ENCODE assay signal across 1 cellular context in the genomic region with DNA sequence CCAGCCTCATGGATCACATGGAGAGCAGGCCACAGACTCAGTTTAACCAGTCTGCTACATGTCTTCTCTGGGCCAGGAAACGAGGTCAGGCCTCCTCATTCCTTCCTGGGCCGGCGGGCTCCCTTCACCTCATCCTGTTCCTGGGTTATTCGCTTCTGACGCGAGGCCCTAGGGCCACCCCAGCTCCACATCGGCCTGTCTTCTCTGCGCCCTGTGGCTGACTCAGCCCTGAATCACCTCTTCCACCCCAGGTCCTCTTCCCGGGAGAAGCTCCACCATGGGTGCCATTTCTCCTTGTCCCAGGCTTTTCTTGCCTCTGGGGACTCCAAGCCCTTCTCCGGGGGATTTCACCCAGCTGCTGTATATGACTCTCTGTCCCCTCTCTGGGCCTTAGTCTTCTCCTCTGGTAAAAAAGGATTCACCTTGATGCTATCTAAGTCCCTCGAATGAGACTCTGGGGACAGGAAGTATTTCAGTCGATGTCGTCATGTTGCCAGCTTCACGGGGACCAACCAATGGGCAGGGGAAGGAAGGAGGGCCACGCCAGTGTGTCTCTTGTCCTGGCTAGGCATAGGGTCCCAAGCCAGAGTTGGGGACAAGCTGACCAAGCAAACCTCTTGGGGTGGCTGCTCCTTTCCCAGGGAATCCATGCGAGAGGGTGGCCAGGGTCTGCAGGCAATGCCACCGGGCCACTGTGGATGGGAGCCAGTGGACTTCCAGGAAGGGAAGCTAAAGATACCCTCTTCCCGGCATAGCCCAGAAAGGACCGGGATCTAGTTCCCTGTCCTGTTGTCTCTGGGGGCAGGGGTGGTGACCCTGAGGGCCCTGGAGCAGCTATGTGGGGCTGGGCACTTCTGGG.
TF ChIP-seq lines count a peak whose summit lies in the region.

No MANE protein-coding gene starts in this region.

TF ChIP-seq in K562, 482 proteins besides CTCF, POLR2A, EP300 and RAD21 (continued from another document):
- TF ChIP-seq, protein P1, sequence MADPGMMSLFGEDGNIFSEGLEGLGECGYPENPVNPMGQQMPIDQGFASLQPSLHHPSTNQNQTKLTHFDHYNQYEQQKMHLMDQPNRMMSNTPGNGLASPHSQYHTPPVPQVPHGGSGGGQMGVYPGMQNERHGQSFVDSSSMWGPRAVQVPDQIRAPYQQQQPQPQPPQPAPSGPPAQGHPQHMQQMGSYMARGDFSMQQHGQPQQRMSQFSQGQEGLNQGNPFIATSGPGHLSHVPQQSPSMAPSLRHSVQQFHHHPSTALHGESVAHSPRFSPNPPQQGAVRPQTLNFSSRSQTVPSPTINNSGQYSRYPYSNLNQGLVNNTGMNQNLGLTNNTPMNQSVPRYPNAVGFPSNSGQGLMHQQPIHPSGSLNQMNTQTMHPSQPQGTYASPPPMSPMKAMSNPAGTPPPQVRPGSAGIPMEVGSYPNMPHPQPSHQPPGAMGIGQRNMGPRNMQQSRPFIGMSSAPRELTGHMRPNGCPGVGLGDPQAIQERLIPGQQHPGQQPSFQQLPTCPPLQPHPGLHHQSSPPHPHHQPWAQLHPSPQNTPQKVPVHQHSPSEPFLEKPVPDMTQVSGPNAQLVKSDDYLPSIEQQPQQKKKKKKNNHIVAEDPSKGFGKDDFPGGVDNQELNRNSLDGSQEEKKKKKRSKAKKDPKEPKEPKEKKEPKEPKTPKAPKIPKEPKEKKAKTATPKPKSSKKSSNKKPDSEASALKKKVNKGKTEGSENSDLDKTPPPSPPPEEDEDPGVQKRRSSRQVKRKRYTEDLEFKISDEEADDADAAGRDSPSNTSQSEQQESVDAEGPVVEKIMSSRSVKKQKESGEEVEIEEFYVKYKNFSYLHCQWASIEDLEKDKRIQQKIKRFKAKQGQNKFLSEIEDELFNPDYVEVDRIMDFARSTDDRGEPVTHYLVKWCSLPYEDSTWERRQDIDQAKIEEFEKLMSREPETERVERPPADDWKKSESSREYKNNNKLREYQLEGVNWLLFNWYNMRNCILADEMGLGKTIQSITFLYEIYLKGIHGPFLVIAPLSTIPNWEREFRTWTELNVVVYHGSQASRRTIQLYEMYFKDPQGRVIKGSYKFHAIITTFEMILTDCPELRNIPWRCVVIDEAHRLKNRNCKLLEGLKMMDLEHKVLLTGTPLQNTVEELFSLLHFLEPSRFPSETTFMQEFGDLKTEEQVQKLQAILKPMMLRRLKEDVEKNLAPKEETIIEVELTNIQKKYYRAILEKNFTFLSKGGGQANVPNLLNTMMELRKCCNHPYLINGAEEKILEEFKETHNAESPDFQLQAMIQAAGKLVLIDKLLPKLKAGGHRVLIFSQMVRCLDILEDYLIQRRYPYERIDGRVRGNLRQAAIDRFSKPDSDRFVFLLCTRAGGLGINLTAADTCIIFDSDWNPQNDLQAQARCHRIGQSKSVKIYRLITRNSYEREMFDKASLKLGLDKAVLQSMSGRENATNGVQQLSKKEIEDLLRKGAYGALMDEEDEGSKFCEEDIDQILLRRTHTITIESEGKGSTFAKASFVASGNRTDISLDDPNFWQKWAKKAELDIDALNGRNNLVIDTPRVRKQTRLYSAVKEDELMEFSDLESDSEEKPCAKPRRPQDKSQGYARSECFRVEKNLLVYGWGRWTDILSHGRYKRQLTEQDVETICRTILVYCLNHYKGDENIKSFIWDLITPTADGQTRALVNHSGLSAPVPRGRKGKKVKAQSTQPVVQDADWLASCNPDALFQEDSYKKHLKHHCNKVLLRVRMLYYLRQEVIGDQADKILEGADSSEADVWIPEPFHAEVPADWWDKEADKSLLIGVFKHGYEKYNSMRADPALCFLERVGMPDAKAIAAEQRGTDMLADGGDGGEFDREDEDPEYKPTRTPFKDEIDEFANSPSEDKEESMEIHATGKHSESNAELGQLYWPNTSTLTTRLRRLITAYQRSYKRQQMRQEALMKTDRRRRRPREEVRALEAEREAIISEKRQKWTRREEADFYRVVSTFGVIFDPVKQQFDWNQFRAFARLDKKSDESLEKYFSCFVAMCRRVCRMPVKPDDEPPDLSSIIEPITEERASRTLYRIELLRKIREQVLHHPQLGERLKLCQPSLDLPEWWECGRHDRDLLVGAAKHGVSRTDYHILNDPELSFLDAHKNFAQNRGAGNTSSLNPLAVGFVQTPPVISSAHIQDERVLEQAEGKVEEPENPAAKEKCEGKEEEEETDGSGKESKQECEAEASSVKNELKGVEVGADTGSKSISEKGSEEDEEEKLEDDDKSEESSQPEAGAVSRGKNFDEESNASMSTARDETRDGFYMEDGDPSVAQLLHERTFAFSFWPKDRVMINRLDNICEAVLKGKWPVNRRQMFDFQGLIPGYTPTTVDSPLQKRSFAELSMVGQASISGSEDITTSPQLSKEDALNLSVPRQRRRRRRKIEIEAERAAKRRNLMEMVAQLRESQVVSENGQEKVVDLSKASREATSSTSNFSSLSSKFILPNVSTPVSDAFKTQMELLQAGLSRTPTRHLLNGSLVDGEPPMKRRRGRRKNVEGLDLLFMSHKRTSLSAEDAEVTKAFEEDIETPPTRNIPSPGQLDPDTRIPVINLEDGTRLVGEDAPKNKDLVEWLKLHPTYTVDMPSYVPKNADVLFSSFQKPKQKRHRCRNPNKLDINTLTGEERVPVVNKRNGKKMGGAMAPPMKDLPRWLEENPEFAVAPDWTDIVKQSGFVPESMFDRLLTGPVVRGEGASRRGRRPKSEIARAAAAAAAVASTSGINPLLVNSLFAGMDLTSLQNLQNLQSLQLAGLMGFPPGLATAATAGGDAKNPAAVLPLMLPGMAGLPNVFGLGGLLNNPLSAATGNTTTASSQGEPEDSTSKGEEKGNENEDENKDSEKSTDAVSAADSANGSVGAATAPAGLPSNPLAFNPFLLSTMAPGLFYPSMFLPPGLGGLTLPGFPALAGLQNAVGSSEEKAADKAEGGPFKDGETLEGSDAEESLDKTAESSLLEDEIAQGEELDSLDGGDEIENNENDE (IDR thresholded peaks at IDR 0.05; ENCODE audit: low read depth, low read length) = no peak
- TF ChIP-seq ARID2 (IDR thresholded peaks at IDR 0.05) (no peak), ZBTB8A (IDR thresholded peaks at IDR 0.05; ENCODE audit: partially characterized antibody) (no peak), FOXM1 (IDR thresholded peaks at IDR 0.05; ENCODE audit: low read depth) (no peak), FOXM1 (CRISPR knock-in tag; IDR thresholded peaks at IDR 0.05; ENCODE audit: low read depth) (no peak), ZNF224 (CRISPR knock-in tag; IDR thresholded peaks at IDR 0.05) (no peak), EP400 (IDR thresholded peaks at IDR 0.05) (peak; percentile 20; the same call in 1 of the 2 replicates), EWSR1 (IDR thresholded peaks at IDR 0.05; ENCODE audit: borderline replicate concordance, low read depth, partially characterized antibody) (no peak), CXXC5 (CRISPR knock-in tag; IDR thresholded peaks at IDR 0.05) (peak; percentile 87)
- TF ChIP-seq, protein P2, sequence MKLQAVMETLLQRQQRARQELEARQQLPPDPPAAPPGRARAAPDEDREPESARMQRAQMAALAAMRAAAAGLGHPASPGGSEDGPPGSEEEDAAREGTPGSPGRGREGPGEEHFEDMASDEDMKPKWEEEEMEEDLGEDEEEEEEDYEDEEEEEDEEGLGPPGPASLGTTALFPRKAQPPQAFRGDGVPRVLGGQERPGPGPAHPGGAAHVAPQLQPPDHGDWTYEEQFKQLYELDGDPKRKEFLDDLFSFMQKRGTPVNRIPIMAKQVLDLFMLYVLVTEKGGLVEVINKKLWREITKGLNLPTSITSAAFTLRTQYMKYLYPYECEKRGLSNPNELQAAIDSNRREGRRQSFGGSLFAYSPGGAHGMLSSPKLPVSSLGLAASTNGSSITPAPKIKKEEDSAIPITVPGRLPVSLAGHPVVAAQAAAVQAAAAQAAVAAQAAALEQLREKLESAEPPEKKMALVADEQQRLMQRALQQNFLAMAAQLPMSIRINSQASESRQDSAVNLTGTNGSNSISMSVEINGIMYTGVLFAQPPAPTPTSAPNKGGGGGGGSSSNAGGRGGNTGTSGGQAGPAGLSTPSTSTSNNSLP (IDR thresholded peaks at IDR 0.05; ENCODE audit: borderline replicate concordance, low read depth, low read length) = no peak
- TF ChIP-seq, protein P3, sequence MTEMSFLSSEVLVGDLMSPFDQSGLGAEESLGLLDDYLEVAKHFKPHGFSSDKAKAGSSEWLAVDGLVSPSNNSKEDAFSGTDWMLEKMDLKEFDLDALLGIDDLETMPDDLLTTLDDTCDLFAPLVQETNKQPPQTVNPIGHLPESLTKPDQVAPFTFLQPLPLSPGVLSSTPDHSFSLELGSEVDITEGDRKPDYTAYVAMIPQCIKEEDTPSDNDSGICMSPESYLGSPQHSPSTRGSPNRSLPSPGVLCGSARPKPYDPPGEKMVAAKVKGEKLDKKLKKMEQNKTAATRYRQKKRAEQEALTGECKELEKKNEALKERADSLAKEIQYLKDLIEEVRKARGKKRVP (CRISPR knock-in tag; IDR thresholded peaks at IDR 0.05) = peak; percentile 95
TF ChIP-seq in K562: peak in this region for 70.
